In the genomic region with DNA sequence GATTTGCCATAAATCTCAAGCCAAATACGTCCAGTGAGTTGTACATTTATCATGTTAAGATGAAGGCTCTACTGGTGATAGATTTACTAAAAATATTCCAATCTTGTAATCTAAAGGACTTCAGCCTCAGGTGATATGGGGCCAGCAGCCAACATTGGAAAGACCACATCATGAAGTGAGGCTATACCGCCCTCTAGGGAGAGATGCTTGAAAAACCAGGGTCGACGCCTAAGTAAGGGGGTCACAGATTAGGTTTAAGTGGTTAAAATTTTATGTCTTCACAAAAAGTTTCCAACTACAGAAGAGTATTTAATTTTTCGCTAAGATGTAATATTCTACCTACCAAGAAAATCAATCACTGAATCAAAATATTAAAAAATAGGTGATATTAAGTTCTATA, we compare ENCODE assay signal across 11 cellular contexts. TPM values are rescaled to one million over a fixed set of nuclear protein-coding genes. Genes with fewer than 3 reads are reported as not detected.
DNase-seq lines count a peak whose midpoint lies in the region; ATAC-seq, FAIRE-seq and TF ChIP-seq lines count a peak whose summit lies in the region.
"Had no signal": no experiment of that assay in that cellular context is flagged by ENCODE, and none has a peak within 500 bp of the region (broad histone marks: within the 10 kb centered on the region; RNA-seq: fewer than 3 reads in every experiment).

No MANE protein-coding gene starts in this region.

- TF ChIP-seq EP300 in K562 (IDR thresholded peaks at IDR 0.05; ENCODE audit: low read length): no peak

- H3K27ac ChIP-seq in K562 (ENCODE audit: extremely low read depth, low read depth, low read length): no peak overlapping the region
- H3K27ac ChIP-seq: pancreas had no signal

- H3K9me1 ChIP-seq in K562 (ENCODE audit: control insufficient read depth, insufficient read depth, low read length): no peaks in the 10 kb centered on the region

- no peak overlapping the region for H3K4me3 ChIP-seq in K562
- H3K4me3 ChIP-seq: pancreas had no signal

- no peak overlapping the region for H3K4me2 ChIP-seq in K562 (ENCODE audit: insufficient read depth, low read length)

- no peak overlapping the region for H3K27ac Mint-ChIP-seq in neural crest cell (ENCODE audit: unreplicated experiment)
- H3K27ac Mint-ChIP-seq in activated T-helper 1 cell treated with anti-CD3 and anti-CD28 coated beads, Interleukin-12 subunit alpha, Interleukin-12 subunit beta, Interleukin-2, Interleukin-4 antibody, amounts not matched to agents 30 ng/mL and 10 ng/mL and 1 ng/mL, durations not matched to agents 14 hours and 24 hours and 36 hours: no peak overlapping the region

- H3K9ac ChIP-seq in K562 (ENCODE audit: insufficient read depth in 1 of 2, low read depth in 2 of 2, low read length in 2 of 2): no peak overlapping the region

- peaks cover 3% of the 10 kb centered on the region for H3K9me3 Mint-ChIP-seq in neural crest cell
- no peaks in the 10 kb centered on the region for H3K9me3 Mint-ChIP-seq in activated T-helper 1 cell treated with anti-CD3 and anti-CD28 coated beads, Interleukin-12 subunit alpha, Interleukin-12 subunit beta, Interleukin-2, Interleukin-4 antibody, amounts not matched to agents 30 ng/mL and 10 ng/mL and 1 ng/mL, durations not matched to agents 14 hours and 24 hours and 36 hours

- H3K36me3 Mint-ChIP-seq in neural crest cell (ENCODE audit: low read depth): no peaks in the 10 kb centered on the region
- H3K36me3 Mint-ChIP-seq in activated T-helper 1 cell treated with anti-CD3 and anti-CD28 coated beads, Interleukin-12 subunit alpha, Interleukin-12 subunit beta, Interleukin-2, Interleukin-4 antibody, amounts not matched to agents 30 ng/mL and 10 ng/mL and 1 ng/mL, durations not matched to agents 14 hours and 24 hours and 36 hours (ENCODE audit: low read depth): peaks cover 34% of the 10 kb centered on the region

- TF ChIP-seq CTCF in K562 (IDR thresholded peaks at IDR 0.05 in 2 of 3, conservative IDR thresholded peaks at IDR 0.05 in 1 of 3; ENCODE audit: insufficient read depth in 2 of 3, low read depth in 1 of 3, low read length in 3 of 3) (peak in 1 of 3 experiments; percentile 25; a peak in 1 of 6 replicates), neural crest cell (conservative IDR thresholded peaks at IDR 0.05) (peak; percentile 62)

- H2AFZ ChIP-seq in K562 (ENCODE audit: low read depth, low read length): no peak overlapping the region

- DNase-seq in NCI-H82 (lab: John Stamatoyannopoulos, UW): peak; percentile 68
- DNase-seq in NCI-H82 treated with DMSO at 0.1 percent for 48 hours (lab: John Stamatoyannopoulos, UW; ENCODE audit: unreplicated experiment): no peak
- DNase-seq in K562 (ENCODE audit: extremely low read depth in 1 of 4, low spot score in 3 of 4): peak in 3 of 4 experiments; percentile 3 to 10 (median 7)
- DNase-seq in neural crest cell (ENCODE audit: low read depth, low spot score): no peak
- DNase-seq in cerebellar nuclear complex (lab: John Stamatoyannopoulos, UW): no peak
- DNase-seq in activated T-helper 1 cell treated with anti-CD3 and anti-CD28 coated beads, Interleukin-12 subunit alpha, Interleukin-12 subunit beta, Interleukin-2, Interleukin-4 antibody, amounts not matched to agents 30 ng/mL and 10 ng/mL and 1 ng/mL, durations not matched to agents 14 hours and 24 hours and 36 hours (ENCODE audit: low spot score): no peak
- DNase-seq: pancreas had no signal

- CTCF ChIA-PET in K562 (lab: Yijun Ruan, JAX; ENCODE audit: low intra/inter-chr PET ratio): no interaction called here

- no peak for FAIRE-seq in K562 (lab: Jason Lieb, UNC)
- FAIRE-seq: G401.6, pancreas had no signal

- in situ Hi-C loops in K562 (cut with MboI): no loop called here

- TF ChIP-seq RAD21 in K562 (CRISPR knock-in tag; conservative IDR thresholded peaks at IDR 0.05 in 1 of 2, IDR thresholded peaks at IDR 0.05 in 1 of 2): peak in 1 of 2 experiments; percentile 34; a peak in 1 of 4 replicates

- intact Hi-C loops in K562 (cut with micrococcal nuclease): loop anchor here (10.0 kb wide), 2 partner anchors 654 to 1034 kb away; no protein-coding TSS in a partner anchor
- intact Hi-C loops in activated T-helper 1 cell treated with anti-CD3 and anti-CD28 coated beads, Interleukin-12 subunit alpha, Interleukin-12 subunit beta, Interleukin-2, Interleukin-4 antibody, amounts not matched to agents 30 ng/mL and 10 ng/mL and 1 ng/mL, durations not matched to agents 14 hours and 24 hours and 36 hours (cut with micrococcal nuclease): no loop called here

- H3K4me1 ChIP-seq in K562 (replicated peaks in 1 of 2; ENCODE audit: control insufficient read depth in 2 of 2, insufficient read depth in 2 of 2, low read length in 2 of 2): no peaks in the 10 kb centered on the region
- H3K4me1 ChIP-seq: pancreas had no signal

- WGBS in K562 (ENCODE audit: insufficient coverage, low coverage, missing lambda C conversion rate): 0% methylated on average over 5 of the region's 5 CpGs

- no peaks in the 10 kb centered on the region for H3K36me3 ChIP-seq in K562 (ENCODE audit: control insufficient read depth, insufficient read depth, low read length)
- H3K36me3 ChIP-seq: pancreas had no signal

- no peak overlapping the region for H3K4me3 Mint-ChIP-seq in neural crest cell
- H3K4me3 Mint-ChIP-seq in activated T-helper 1 cell treated with anti-CD3 and anti-CD28 coated beads, Interleukin-12 subunit alpha, Interleukin-12 subunit beta, Interleukin-2, Interleukin-4 antibody, amounts not matched to agents 30 ng/mL and 10 ng/mL and 1 ng/mL, durations not matched to agents 14 hours and 24 hours and 36 hours: no peak overlapping the region

- no peaks in the 10 kb centered on the region for H3K79me2 ChIP-seq in K562 (ENCODE audit: control insufficient read depth, insufficient read depth, low read length)

- H3K27me3 Mint-ChIP-seq in neural crest cell (ENCODE audit: low read depth): no peaks in the 10 kb centered on the region
- H3K27me3 Mint-ChIP-seq in activated T-helper 1 cell treated with anti-CD3 and anti-CD28 coated beads, Interleukin-12 subunit alpha, Interleukin-12 subunit beta, Interleukin-2, Interleukin-4 antibody, amounts not matched to agents 30 ng/mL and 10 ng/mL and 1 ng/mL, durations not matched to agents 14 hours and 24 hours and 36 hours (ENCODE audit: insufficient read depth): no peaks in the 10 kb centered on the region

- H3K27me3 ChIP-seq in K562 (ENCODE audit: control insufficient read depth in 2 of 2, insufficient read depth in 2 of 2, low read length in 2 of 2): no peaks in the 10 kb centered on the region
- H3K27me3 ChIP-seq: pancreas had no signal

- no peaks in the 10 kb centered on the region for H3K9me3 ChIP-seq in K562 (replicated peaks; ENCODE audit: control insufficient read depth, insufficient read depth, low read depth, low read length)
- H3K9me3 ChIP-seq: pancreas had no signal

- H3K4me1 Mint-ChIP-seq in neural crest cell: peaks cover 45% of the 10 kb centered on the region
- H3K4me1 Mint-ChIP-seq in activated T-helper 1 cell treated with anti-CD3 and anti-CD28 coated beads, Interleukin-12 subunit alpha, Interleukin-12 subunit beta, Interleukin-2, Interleukin-4 antibody, amounts not matched to agents 30 ng/mL and 10 ng/mL and 1 ng/mL, durations not matched to agents 14 hours and 24 hours and 36 hours (ENCODE audit: low read depth): peaks cover 89% of the 10 kb centered on the region

- POLR2A ChIA-PET in K562 (lab: Yijun Ruan, JAX): no interaction called here

- no peak for TF ChIP-seq POLR2A in K562 (conservative IDR thresholded peaks at IDR 0.05)

- no peaks in the 10 kb centered on the region for H4K20me1 ChIP-seq in K562 (replicated peaks; ENCODE audit: control insufficient read depth, insufficient read depth, low read length)

- BruUV-seq in K562 (replicated peaks; lab: Mats Ljungman, UMichigan): no TSS peak

- ATAC-seq in HG03354 (IDR thresholded peaks at IDR 0.05; ENCODE audit: poor library complexity, severe bottlenecking, unreplicated experiment): peak; percentile 44
- no peak for ATAC-seq in K562
- no peak for ATAC-seq in HG03457 (IDR thresholded peaks at IDR 0.05; ENCODE audit: unreplicated experiment)
- ATAC-seq: activated CD4-positive, CD25-positive, alpha-beta regulatory T cell treated with anti-CD3 and anti-CD28 coated beads, Interleukin-2, amount 50 U/mL, for 24 hours had no signal

TF ChIP-seq in K562, 482 proteins besides CTCF, POLR2A, EP300 and RAD21 (continues in another document):
- TF ChIP-seq ZNF311 (CRISPR knock-in tag; IDR thresholded peaks at IDR 0.05) (no peak), FOXP1 (CRISPR knock-in tag; IDR thresholded peaks at IDR 0.05) (no peak)
- TF ChIP-seq, protein P1, sequence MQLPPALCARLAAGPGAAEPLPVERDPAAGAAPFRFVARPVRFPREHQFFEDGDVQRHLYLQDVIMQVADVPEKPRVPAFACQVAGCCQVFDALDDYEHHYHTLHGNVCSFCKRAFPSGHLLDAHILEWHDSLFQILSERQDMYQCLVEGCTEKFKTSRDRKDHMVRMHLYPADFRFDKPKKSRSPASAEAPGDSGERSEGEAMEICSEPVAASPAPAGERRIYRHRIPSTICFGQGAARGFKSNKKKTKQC (CRISPR knock-in tag; IDR thresholded peaks at IDR 0.05): no peak

RNA-seq across cellular contexts. Expression of gene DOCK10, which starts 33.3 kb away (rescaled TPM):
- 0.28 TPM in 1 of 2 replicates, not detected in the other for total RNA-seq in K562 (2011; cell fraction: chromatin; rRNA removed; ENCODE audit: low replicate concordance)
- total RNA-seq in K562 (2011; cell fraction: nucleolus; rRNA removed): not detected in 2 replicates
- 0.08 TPM in 1 of 2 replicates, not detected in the other for total RNA-seq in K562 (2011; cell fraction: nucleoplasm; rRNA removed)
- total RNA-seq in K562 (2014; rRNA removed) (0.12 and 0.18 TPM in 2 replicates), K562 (2014; rRNA removed; fragmentation: Illumina TruSeq; extraction: Trizol) (0.40 and 0.45 TPM in 2 replicates), K562 (2015; rRNA removed; fragmentation: Illumina TruSeq; extraction: Trizol) (0.72 and 0.87 TPM in 2 replicates), K562 (2021) (0.69 and 0.76 TPM in 2 replicates), neural crest cell (29.7 and 32.4 TPM in 2 replicates)
- polyA plus RNA-seq in K562 (2011; rRNA removed) (0.01 and 0.13 TPM in 2 replicates), K562 (2014; fragmentation: Illumina TruSeq; extraction: Trizol) (0.24 and 0.49 TPM in 2 replicates), K562 (2014; fragmentation: Nextera tagmentation; extraction: Ambion mirVana) (under 1 TPM; 0.01 to 0.14 TPM), K562 (2014; rRNA removed) (0.05 and 0.08 TPM in 2 replicates)
- polyA plus RNA-seq in K562 (2011; cell fraction: cytosol; rRNA removed): 0.01 TPM in 1 of 2 replicates, not detected in the other
- polyA plus RNA-seq in K562 (2011; cell fraction: nucleus; rRNA removed): 0.16 and 0.18 TPM in 2 replicates
- polyA plus RNA-seq in K562 (2012): 0.29 and 0.44 TPM in 2 replicates
- polyA minus RNA-seq in K562 (2011; rRNA and poly(A)+ RNA removed): 0.18 and 0.42 TPM in 2 replicates
- 0.86 TPM in 1 of 2 replicates, not detected in the other for polyA minus RNA-seq in K562 (2011; cell fraction: cytosol; rRNA and poly(A)+ RNA removed)
- under 0.01 and 0.40 TPM in 2 replicates for polyA minus RNA-seq in K562 (2011; cell fraction: nucleus; rRNA and poly(A)+ RNA removed)
- total RNA-seq in activated T-helper 1 cell treated with anti-CD3 and anti-CD28 coated beads, Interleukin-12 subunit alpha, Interleukin-12 subunit beta, Interleukin-2, Interleukin-4 antibody, amounts not matched to agents 30 ng/mL and 10 ng/mL and 1 ng/mL, durations not matched to agents 14 hours and 24 hours and 36 hours: 144 and 159 TPM in 2 replicates

Comparison
In these comparisons a context has a peak if more than half of its experiments do, and no peak if none do; other contexts are left out.
1. DNase-seq: peak in NCI-H82 (single experiment) and K562 (3 of 4); none in NCI-H82 treated with DMSO at 0.1 percent for 48 hours (single experiment), neural crest cell (single experiment), cerebellar nuclear complex (0 of 2) and activated T-helper 1 cell treated with anti-CD3 and anti-CD28 coated beads, Interleukin-12 subunit alpha, Interleukin-12 subunit beta, Interleukin-2, Interleukin-4 antibody, amounts not matched to agents 30 ng/mL and 10 ng/mL and 1 ng/mL, durations not matched to agents 14 hours and 24 hours and 36 hours (single experiment).
2. RNA of gene DOCK10, which starts 33.3 kb away (total RNA-seq): 144 to 159 TPM in activated T-helper 1 cell treated with anti-CD3 and anti-CD28 coated beads, Interleukin-12 subunit alpha, Interleukin-12 subunit beta, Interleukin-2, Interleukin-4 antibody, amounts not matched to agents 30 ng/mL and 10 ng/mL and 1 ng/mL, durations not matched to agents 14 hours and 24 hours and 36 hours and 29.7 to 32.4 TPM in neural crest cell; 0.08 to 0.87 TPM in K562; every median in the first group is over 10 times any median in the second.